22 cellular contexts compared by ENCODE assay signal in genomic region chr7:14055813-14056212, GRCh38.
"Had no signal": no experiment of that assay in that cellular context is flagged by ENCODE, and none has a peak within 500 bp of the region (broad histone marks: within the 10 kb centered on the region; RNA-seq: fewer than 3 reads in every experiment).

No MANE protein-coding gene starts in this region.

- H3K79me2 ChIP-seq: parathyroid adenoma had no signal

- DNase-seq: dermis blood vessel endothelial cell; effector CD4-positive, alpha-beta T cell; gastrocnemius medialis; heart right ventricle; hypothalamus; kidney glomerular epithelial cell; mesendoderm; naive B cell; occipital lobe; retina; right lobe of liver; stimulated activated CD4-positive, alpha-beta T cell treated with anti-CD3 and anti-CD28 coated beads, Interleukin-4, amount 100 ng/mL, for 1 hour; stimulated activated CD8-positive, alpha-beta memory T cell treated with anti-CD3 and anti-CD28 coated beads, Interleukin-4, amount 100 ng/mL, for 48 hours; stimulated activated naive CD8-positive, alpha-beta T cell treated with anti-CD3 and anti-CD28 coated beads, Interleukin-15, Interleukin-2, amounts not matched to agents 100 U/mL and 50 U/mL, for 24 hours; thyroid gland had no signal

- H3K4me1 Mint-ChIP-seq: naive B cell, nephron had no signal

- H3K9me3 ChIP-seq: gastrocnemius medialis, heart right ventricle, prostate gland, right lobe of liver, suprapubic skin, thyroid gland had no signal

- H3K36me3 ChIP-seq: gastrocnemius medialis, heart right ventricle, prostate gland, right lobe of liver, suprapubic skin, thyroid gland had no signal

- H3K27me3 ChIP-seq: gastrocnemius medialis, heart right ventricle, right lobe of liver, suprapubic skin, thyroid gland had no signal

- H3K9ac ChIP-seq: parathyroid adenoma had no signal

- H3K4me1 ChIP-seq: gastrocnemius medialis, heart right ventricle, parathyroid adenoma, prostate gland, right lobe of liver, suprapubic skin, thyroid gland had no signal

- ATAC-seq: esophagus mucosa; gastrocnemius medialis; heart right ventricle; right lobe of liver; stimulated activated effector memory CD8-positive, alpha-beta T cell treated with anti-CD3 and anti-CD28 coated beads, Interleukin-12 subunit alpha, Interleukin-12 subunit beta, amount 100 ng/mL, for 72 hours; stimulated activated naive CD8-positive, alpha-beta T cell treated with anti-CD3 and anti-CD28 coated beads, Interleukin-15, Interleukin-2, amounts not matched to agents 100 U/mL and 50 U/mL, for 24 hours had no signal

- H3K27ac Mint-ChIP-seq: nephron; stimulated activated effector memory CD8-positive, alpha-beta T cell treated with anti-CD3 and anti-CD28 coated beads, Interleukin-12 subunit alpha, Interleukin-12 subunit beta, amount 100 ng/mL, for 72 hours; type B pancreatic cell had no signal

- H3K4me3 ChIP-seq: gastrocnemius medialis, heart right ventricle, prostate gland, right lobe of liver, suprapubic skin, thyroid gland had no signal

- H3K27ac ChIP-seq: gastrocnemius medialis, heart right ventricle, parathyroid adenoma, prostate gland, right lobe of liver, suprapubic skin, thyroid gland had no signal

- H3K36me3 Mint-ChIP-seq: naive B cell; stimulated activated effector memory CD8-positive, alpha-beta T cell treated with anti-CD3 and anti-CD28 coated beads, Interleukin-12 subunit alpha, Interleukin-12 subunit beta, amount 100 ng/mL, for 72 hours; type B pancreatic cell had no signal

- H2AFZ ChIP-seq: parathyroid adenoma had no signal

- H3K27me3 Mint-ChIP-seq: naive B cell, type B pancreatic cell had no signal

- H3K4me3 Mint-ChIP-seq: naive B cell; nephron; stimulated activated effector memory CD8-positive, alpha-beta T cell treated with anti-CD3 and anti-CD28 coated beads, Interleukin-12 subunit alpha, Interleukin-12 subunit beta, amount 100 ng/mL, for 72 hours; type B pancreatic cell had no signal

- H3K9me3 Mint-ChIP-seq: nephron; stimulated activated effector memory CD8-positive, alpha-beta T cell treated with anti-CD3 and anti-CD28 coated beads, Interleukin-12 subunit alpha, Interleukin-12 subunit beta, amount 100 ng/mL, for 72 hours; type B pancreatic cell had no signal
